ENCODE assay signal across 8 cellular contexts in the genomic region with DNA sequence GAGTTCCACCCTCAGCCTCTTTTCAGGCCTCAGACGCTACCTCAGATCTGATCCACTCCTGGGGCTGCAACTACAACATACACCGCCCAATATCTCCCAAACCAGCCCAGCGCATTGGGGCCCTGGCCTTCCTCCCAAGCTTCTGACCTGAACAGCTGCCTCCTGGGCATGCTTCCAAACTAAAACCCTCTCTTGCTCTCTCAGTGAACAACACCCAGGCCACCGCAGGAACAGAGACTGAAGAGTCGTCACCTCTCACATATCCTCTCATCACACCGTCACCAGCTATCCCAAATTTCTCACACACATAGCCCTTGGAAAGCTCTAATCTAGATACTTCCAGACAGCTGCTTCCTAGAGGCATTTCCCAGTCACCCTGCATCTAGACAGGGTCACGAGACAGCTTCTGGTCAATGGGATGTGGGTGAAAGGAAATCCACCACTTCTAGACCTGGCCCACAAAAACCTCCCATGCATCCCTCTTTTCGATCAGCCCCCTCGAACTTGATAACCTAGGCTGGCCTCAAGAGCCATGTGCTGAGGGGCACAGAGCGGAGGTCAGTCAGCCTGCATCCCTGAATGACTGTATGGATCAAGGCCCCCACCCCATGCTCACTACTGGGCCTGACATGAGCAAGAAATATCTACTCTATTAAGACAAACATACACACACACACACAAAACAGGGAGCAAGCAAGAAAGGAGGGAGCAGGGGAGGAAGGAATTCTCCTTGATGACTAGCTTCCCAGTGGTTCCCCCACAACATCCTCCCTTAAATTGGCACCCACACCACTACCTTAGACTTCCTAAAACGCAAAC. TPM values are rescaled to one million over a fixed set of nuclear protein-coding genes. Genes with fewer than 3 reads are reported as not detected.
DNase-seq lines count a peak whose midpoint lies in the region; ATAC-seq and TF ChIP-seq lines count a peak whose summit lies in the region.

No MANE protein-coding gene starts in this region.

- no peak for TF ChIP-seq POLR2A in NB4 (IDR thresholded peaks at IDR 0.05; ENCODE audit: extremely low read depth, insufficient read length)

- ATAC-seq in HG03571 (IDR thresholded peaks at IDR 0.05; ENCODE audit: unreplicated experiment) (no peak), HG03196 (IDR thresholded peaks at IDR 0.05; ENCODE audit: unreplicated experiment) (no peak)

- DNase-seq in AG04450 (ENCODE audit: low read depth, low spot score) (peak; percentile 44), NB4 (ENCODE audit: low read depth) (peak; percentile 28), astrocyte of the hippocampus (ENCODE audit: low read depth, low spot score) (peak; percentile 23), lung microvascular endothelial cell (ENCODE audit: low read depth in 2 of 2) (peak; percentile 80 to 86), NCI-H2227 treated with DMSO at 0.1 percent for 48 hours (lab: John Stamatoyannopoulos, UW) (no peak)
- no peak for DNase-seq in activated CD4-positive, alpha-beta T cell treated with anti-CD3 and anti-CD28 coated beads for 48 hours

- no peaks in the 10 kb centered on the region; the same call in 1 of the 2 replicates for H3K9me3 ChIP-seq in AG04450 (ENCODE audit: control insufficient read depth, insufficient read depth, low read length)

- no peak overlapping the region for H3K4me3 ChIP-seq in AG04450 (ENCODE audit: low read depth, low read length)
- H3K4me3 ChIP-seq in NB4 (ENCODE audit: low read depth, low read length), result peak overlapping the region; percentile 74

- CTCF ChIA-PET in AG04450 (lab: Charles Lee), result interaction anchor here (1.1 kb wide), 1 partner anchor 561 kb away, joined by 3 read pairs; no protein-coding TSS in a partner anchor

- TF ChIP-seq CTCF in AG04450 (IDR thresholded peaks at IDR 0.05; ENCODE audit: low read depth, low read length) (no peak), NB4 (IDR thresholded peaks at IDR 0.05; ENCODE audit: low read depth, low read length) (no peak)

- H3K27ac ChIP-seq in AG04450 (ENCODE audit: low read depth, low read length), result peak overlapping the region; percentile 21

- POLR2A ChIA-PET in AG04450 (lab: Yijun Ruan, JAX), result interaction anchor here (0.6 to 1.1 kb wide), 3 partner anchors 83 to 646 kb away, joined by 3 to 5 read pairs (median 3); no protein-coding TSS in a partner anchor

- H3K27me3 ChIP-seq in AG04450 (ENCODE audit: control insufficient read depth, insufficient read depth, low read length), result no peaks in the 10 kb centered on the region

RNA-seq across cellular contexts. Expression of gene PARP12, which starts 1.8 kb away (rescaled TPM):
- 17.1 and 18.0 TPM in 2 replicates for polyA plus RNA-seq in AG04450 (2011; rRNA removed)
- polyA minus RNA-seq in AG04450 (2011; rRNA and poly(A)+ RNA removed), result 19.3 and 31.8 TPM in 2 replicates
- total RNA-seq in lung microvascular endothelial cell, result 55.4 and 63.3 TPM in 2 replicates

Comparison
In these comparisons a context has a peak if more than half of its experiments do, and no peak if none do; other contexts are left out.
1. DNase-seq: peak in AG04450 (single experiment), NB4 (single experiment), astrocyte of the hippocampus (single experiment) and lung microvascular endothelial cell (2 of 2); none in NCI-H2227 treated with DMSO at 0.1 percent for 48 hours (single experiment) and activated CD4-positive, alpha-beta T cell treated with anti-CD3 and anti-CD28 coated beads for 48 hours (single experiment).